In genomic region chr9:97188545-97188944, GRCh38 we compare ENCODE assay signal across 22 cellular contexts.
"Had no signal": no experiment of that assay in that cellular context is flagged by ENCODE, and none has a peak within 500 bp of the region (broad histone marks: within the 10 kb centered on the region; RNA-seq: fewer than 3 reads in every experiment).

No MANE protein-coding gene starts in this region.

- DNase-seq: KBM-7, MG63, NCI-H1048, NCI-H1105, NCI-H1417, NCI-H1436 treated with DMSO at 0.1 percent for 48 hours, NCI-H1694 treated with DMSO at 0.1 percent for 48 hours, NCI-H2029, NCI-H2081 treated with DMSO at 0.1 percent for 48 hours, NCI-H2171, NCI-H226, NCI-H446, NCI-H510A, NCI-H524 treated with DMSO at 0.1 percent for 48 hours, NCI-H69, NCI-H774, Right ventricle myocardium superior, RPMI8226, SIG-M5, SK-N-SH, SW 1271, T-cell had no signal

- H3K9me3 Mint-ChIP-seq: T-cell had no signal

- H3K4me3 Mint-ChIP-seq: T-cell had no signal

- H3K27ac Mint-ChIP-seq: T-cell had no signal

- H3K4me1 Mint-ChIP-seq: T-cell had no signal
